ENCODE assay signal across 8 cellular contexts in genomic region chr16:1781254-1781653, GRCh38. TPM values are rescaled to one million over a fixed set of nuclear protein-coding genes. Genes with fewer than 3 reads are reported as not detected.
DNase-seq lines count a peak whose midpoint lies in the region; ATAC-seq and TF ChIP-seq lines count a peak whose summit lies in the region.

No MANE protein-coding gene starts in this region.

- ATAC-seq in activated CD4-positive, alpha-beta T cell treated with anti-CD3 and anti-CD28 coated beads for 36 hours = no peak
- ATAC-seq in right lobe of liver (no peak), GM18511 (IDR thresholded peaks at IDR 0.05; ENCODE audit: unreplicated experiment) (no peak)

- peaks cover 26% of the 10 kb centered on the region for H3K4me1 Mint-ChIP-seq in activated CD4-positive, alpha-beta T cell treated with anti-CD3 and anti-CD28 coated beads for 36 hours

- H3K4me1 ChIP-seq in right lobe of liver = peaks cover 0 to 35% (median 11%) of the 10 kb centered on the region in 4 donors
- peaks cover 14 to 28% of the 10 kb centered on the region in 2 donors for H3K4me1 ChIP-seq in thyroid gland

- H3K36me3 ChIP-seq in brain microvascular endothelial cell (replicated peaks) = peaks cover 29% of the 10 kb centered on the region
- peaks cover 0 to 22% (median 4%) of the 10 kb centered on the region in 4 donors for H3K36me3 ChIP-seq in right lobe of liver
- peaks cover 18 to 26% of the 10 kb centered on the region in 2 donors for H3K36me3 ChIP-seq in thyroid gland

- peak overlapping the region; percentile 75 for H3K4me3 ChIP-seq in brain microvascular endothelial cell (ENCODE audit: low read depth, low read length)
- H3K4me3 ChIP-seq in right lobe of liver = peak overlapping the region; percentile 84 to 94 (median 86)
- H3K4me3 ChIP-seq in thyroid gland (replicated peaks in 1 of 3) = peak overlapping the region in 2 of 3 donors; percentile 72 to 77

- in situ Hi-C loops in brain microvascular endothelial cell (cut with HindIII; ENCODE audit: low pct_ligation_motif_present, low sequenced_read_pairs) = no loop called here

- no peaks in the 10 kb centered on the region for H3K27me3 ChIP-seq in brain microvascular endothelial cell (replicated peaks)
- no peaks in the 10 kb centered on the region for H3K27me3 ChIP-seq in right lobe of liver
- H3K27me3 ChIP-seq in thyroid gland = no peaks in the 10 kb centered on the region

- no peak for TF ChIP-seq CTCF in brain microvascular endothelial cell (IDR thresholded peaks at IDR 0.05; ENCODE audit: low read depth, low read length, missing control alignments)
- TF ChIP-seq CTCF in right lobe of liver (IDR thresholded peaks at IDR 0.05) = no peak
- TF ChIP-seq CTCF in thyroid gland (IDR thresholded peaks at IDR 0.05) = no peak

- DNase-seq in activated CD4-positive, alpha-beta T cell treated with anti-CD3 and anti-CD28 coated beads for 36 hours = peak; percentile 5
- no peak for DNase-seq in activated CD4-positive, alpha-beta T cell treated with anti-CD3 and anti-CD28 coated beads for 4 hours
- DNase-seq in brain microvascular endothelial cell = no peak
- peak in 2 of 3 donors; percentile 37 to 56 for DNase-seq in right lobe of liver
- DNase-seq in thyroid gland = no peak
- DNase-seq in HUDEP-2 (lab: John Stamatoyannopoulos, UW; ENCODE audit: unreplicated experiment in 76 of 76) = no peak
- DNase-seq in medulla oblongata (ENCODE audit: extremely low spot score) = no peak

- intact Hi-C loops in activated CD4-positive, alpha-beta T cell treated with anti-CD3 and anti-CD28 coated beads for 36 hours (cut with DNase I, micrococcal nuclease) = loop anchor here in 1 of 2 experiments (5.0 kb wide), 1 partner anchor 46 kb away; the partner anchor contains the start of genes FAHD1 and HAGH
- intact Hi-C loops in right lobe of liver (cut with DNase I) = no loop called here
- intact Hi-C loops in thyroid gland (cut with DNase I) = no loop called here

- no peaks in the 10 kb centered on the region for H3K27me3 Mint-ChIP-seq in activated CD4-positive, alpha-beta T cell treated with anti-CD3 and anti-CD28 coated beads for 36 hours

- no peak for TF ChIP-seq POLR2A in right lobe of liver (IDR thresholded peaks at IDR 0.05)
- no peak for TF ChIP-seq POLR2A in thyroid gland (IDR thresholded peaks at IDR 0.05)

- H3K9me3 ChIP-seq in right lobe of liver (no peaks in the 10 kb centered on the region), thyroid gland (no peaks in the 10 kb centered on the region)

- H3K9me3 Mint-ChIP-seq in activated CD4-positive, alpha-beta T cell treated with anti-CD3 and anti-CD28 coated beads for 36 hours (ENCODE audit: low read depth) = no peaks in the 10 kb centered on the region

- peaks cover 8% of the 10 kb centered on the region for H3K36me3 Mint-ChIP-seq in activated CD4-positive, alpha-beta T cell treated with anti-CD3 and anti-CD28 coated beads for 36 hours (ENCODE audit: low read depth)

- 60% methylated on average over 1 of the region's 20 CpGs for WGBS in right lobe of liver (ENCODE audit: insufficient coverage, low coverage, low lambda C conversion rate, missing lambda C conversion rate)
- WGBS in thyroid gland, 2 donors = 75 to 76% methylated on average over 12 to 19 of the region's 20 CpGs

- CTCF ChIA-PET in activated CD4-positive, alpha-beta T cell treated with anti-CD3 and anti-CD28 coated beads for 36 hours (lab: Charles Lee) = interaction anchor here (0.6 kb wide), 2 partner anchors 74 to 150 kb away, joined by 3 to 4 read pairs; no protein-coding TSS in a partner anchor

- peak overlapping the region; percentile 25 for H3K27ac Mint-ChIP-seq in activated CD4-positive, alpha-beta T cell treated with anti-CD3 and anti-CD28 coated beads for 36 hours

- no peak overlapping the region for H3K27ac ChIP-seq in brain microvascular endothelial cell
- peak overlapping the region; percentile 75 to 95 (median 78) for H3K27ac ChIP-seq in right lobe of liver
- H3K27ac ChIP-seq in thyroid gland = no peak overlapping the region

- H3K4me3 Mint-ChIP-seq in activated CD4-positive, alpha-beta T cell treated with anti-CD3 and anti-CD28 coated beads for 36 hours = peak overlapping the region; percentile 94

- POLR2A ChIA-PET in activated CD4-positive, alpha-beta T cell treated with anti-CD3 and anti-CD28 coated beads for 36 hours (lab: Charles Lee) = interaction anchor here (0.6 to 2.8 kb wide), 2 partner anchors 9 to 734 kb away, joined by 3 to 39 read pairs; partner anchors contain the start of genes EME2, MRPS34 and NME3

RNA-seq across cellular contexts. Expression of gene SPSB3, which starts 1.1 kb away (rescaled TPM):
- total RNA-seq in activated CD4-positive, alpha-beta T cell treated with anti-CD3 and anti-CD28 coated beads for 36 hours = 10 to 100 TPM; 12.5 to 13.6 TPM
- total RNA-seq in right lobe of liver = 10 to 100 TPM; 18.6 to 42.5 (median 34.5) TPM
- 10 to 100 TPM; 52.2 to 87.3 (median 68.5) TPM for total RNA-seq in thyroid gland

RNA-seq across cellular contexts. Expression of gene NUBP2, which starts 1.5 kb away (rescaled TPM):
- total RNA-seq in activated CD4-positive, alpha-beta T cell treated with anti-CD3 and anti-CD28 coated beads for 36 hours = 10 to 100 TPM; 34.4 to 42.4 TPM
- total RNA-seq in right lobe of liver (10 to 100 TPM; 21.1 to 90.3 (median 32.6) TPM), thyroid gland (100 to 1,000 TPM in 3 of 4 donors, 10 to 100 TPM in 1; 47.3 to 122 (median 106) TPM)

RNA-seq across cellular contexts. Expression of gene MRPS34, which starts 8.3 kb away (rescaled TPM):
- total RNA-seq in activated CD4-positive, alpha-beta T cell treated with anti-CD3 and anti-CD28 coated beads for 36 hours = 100 to 1,000 TPM; 146 to 175 TPM
- 10 to 100 TPM; 42.5 to 90.5 (median 52.9) TPM for total RNA-seq in right lobe of liver
- 100 to 1,000 TPM in 1 of 4 donors, 10 to 100 TPM in 3; 67.3 to 146 (median 98.1) TPM for total RNA-seq in thyroid gland

RNA-seq across cellular contexts. Expression of gene EME2, which starts 8.6 kb away (rescaled TPM):
- total RNA-seq in activated CD4-positive, alpha-beta T cell treated with anti-CD3 and anti-CD28 coated beads for 36 hours = 10 to 100 TPM; 13.1 to 18.4 TPM
- 10 to 100 TPM in 1 of 6 experiments, 1 to 10 TPM in 5; 3.8 to 11.1 (median 5.0) TPM for total RNA-seq in right lobe of liver
- 10 to 100 TPM; 12.8 to 31.8 (median 22.0) TPM for total RNA-seq in thyroid gland

RNA-seq across cellular contexts. Expression of gene NME3, which starts 9.9 kb away (rescaled TPM):
- 10 to 100 TPM; 23.7 to 43.6 TPM for total RNA-seq in activated CD4-positive, alpha-beta T cell treated with anti-CD3 and anti-CD28 coated beads for 36 hours
- total RNA-seq in right lobe of liver = 10 to 100 TPM; 17.9 to 36.1 (median 23.2) TPM
- total RNA-seq in thyroid gland = 100 to 1,000 TPM in 2 of 4 donors, 10 to 100 TPM in 2; 43.7 to 173 (median 103) TPM

Comparison
In these comparisons a context has a peak if more than half of its experiments do, and no peak if none do; other contexts are left out.
1. DNase-seq: peak in activated CD4-positive, alpha-beta T cell treated with anti-CD3 and anti-CD28 coated beads for 36 hours (single experiment) and right lobe of liver (2 of 3); none in activated CD4-positive, alpha-beta T cell treated with anti-CD3 and anti-CD28 coated beads for 4 hours (0 of 2), brain microvascular endothelial cell (single experiment), thyroid gland (0 of 2), HUDEP-2 (0 of 76) and medulla oblongata (single experiment).
2. H3K27ac ChIP-seq: peak in right lobe of liver (3 of 3); none in brain microvascular endothelial cell (single experiment) and thyroid gland (0 of 3).
3. Peak in every context shown above with its lines, with median percentiles within 50 percentile points of each other: H3K4me3 ChIP-seq.